11 cellular contexts compared by ENCODE assay signal in the genomic region with DNA sequence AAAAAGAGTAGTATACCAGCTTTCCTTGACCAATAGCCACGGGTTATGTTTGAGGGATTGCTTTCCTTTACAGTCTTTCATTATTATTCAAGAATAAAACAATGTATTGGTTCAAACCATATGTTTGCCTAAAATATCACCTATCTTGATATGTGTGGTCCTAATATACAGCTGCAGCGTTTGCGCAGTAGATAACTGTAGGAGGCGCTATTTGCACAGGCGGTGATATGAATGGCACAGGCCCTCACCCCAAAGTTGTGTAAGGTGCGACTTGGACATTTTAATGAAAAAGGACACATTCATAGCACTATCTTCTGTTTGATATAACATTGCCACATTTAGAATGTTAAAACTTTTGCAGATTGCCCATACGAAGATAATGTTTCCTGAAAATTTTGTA.
A peak's percentile ranks its signal among the peaks of the same experiment; 100 is the strongest.
DNase-seq lines count a peak whose midpoint lies in the region; ATAC-seq and TF ChIP-seq lines count a peak whose summit lies in the region.
"Had no signal": no experiment of that assay in that cellular context is flagged by ENCODE, and none has a peak within 500 bp of the region (broad histone marks: within the 10 kb centered on the region; RNA-seq: fewer than 3 reads in every experiment).

No MANE protein-coding gene starts in this region.

- H3K4me3 Mint-ChIP-seq in Caco-2 (ENCODE audit: unreplicated experiment) = no peak overlapping the region
- H3K4me3 Mint-ChIP-seq: activated CD8-positive, alpha-beta memory T cell treated with anti-CD3 and anti-CD28 coated beads, Interleukin-2, amount 10 ng/mL, durations not matched to agents 7 days and 5 days had no signal

- H3K9me3 ChIP-seq in Caco-2 = no peaks in the 10 kb centered on the region
- no peaks in the 10 kb centered on the region for H3K9me3 ChIP-seq in HCT116 (ENCODE audit: control insufficient read depth in 1 of 2, insufficient read depth in 1 of 2, low read depth in 1 of 2, low read length in 2 of 2)
- H3K9me3 ChIP-seq in NT2/D1 (ENCODE audit: insufficient read depth, low read length) = no peaks in the 10 kb centered on the region

- peaks cover 4% of the 10 kb centered on the region for H3K27me3 Mint-ChIP-seq in Caco-2 (ENCODE audit: insufficient read depth, unreplicated experiment)
- H3K27me3 Mint-ChIP-seq: activated CD8-positive, alpha-beta memory T cell treated with anti-CD3 and anti-CD28 coated beads, Interleukin-2, amount 10 ng/mL, durations not matched to agents 7 days and 5 days had no signal

- H3K9me2 ChIP-seq in HCT116 (ENCODE audit: insufficient read depth) = no peaks in the 10 kb centered on the region

- no peaks in the 10 kb centered on the region for H3K27me3 ChIP-seq in Caco-2 (replicated peaks; ENCODE audit: control insufficient read depth, insufficient read depth, low read length)
- no peaks in the 10 kb centered on the region for H3K27me3 ChIP-seq in HCT116 (ENCODE audit: insufficient read depth, low read length)
- no peaks in the 10 kb centered on the region for H3K27me3 ChIP-seq in NT2/D1 (ENCODE audit: insufficient read depth, insufficient read length)

- H3K4me1 Mint-ChIP-seq in Caco-2 (ENCODE audit: low read depth, unreplicated experiment) = no peaks in the 10 kb centered on the region
- H3K4me1 Mint-ChIP-seq: activated CD8-positive, alpha-beta memory T cell treated with anti-CD3 and anti-CD28 coated beads, Interleukin-2, amount 10 ng/mL, durations not matched to agents 7 days and 5 days had no signal

- peak; percentile 47 for TF ChIP-seq RAD21 in HCT116 (IDR thresholded peaks at IDR 0.05; ENCODE audit: low read depth)

- BruUV-seq in Caco-2 (replicated peaks; lab: Mats Ljungman, UMichigan) = no TSS peak
- no TSS peak for BruUV-seq in HCT116 (replicated peaks; lab: Mats Ljungman, UMichigan)

- no peak overlapping the region for H3K4me2 ChIP-seq in HCT116 (ENCODE audit: low read length)

- no peaks in the 10 kb centered on the region for H3K4me1 ChIP-seq in Caco-2
- H3K4me1 ChIP-seq in HCT116 (ENCODE audit: control insufficient read depth in 1 of 2, insufficient read depth in 2 of 2, low read length in 2 of 2) = no peaks in the 10 kb centered on the region
- H3K4me1 ChIP-seq in NT2/D1 (ENCODE audit: insufficient read depth, insufficient read length) = no peaks in the 10 kb centered on the region
- H3K4me1 ChIP-seq: parathyroid adenoma had no signal

- H3K27ac ChIP-seq in HCT116 (ENCODE audit: low read depth, low read length) = no peak overlapping the region
- H3K27ac ChIP-seq: parathyroid adenoma had no signal

- TF ChIP-seq CTCF in Caco-2 (IDR thresholded peaks at IDR 0.05; ENCODE audit: insufficient read depth in 1 of 2, low read depth in 1 of 2, low read length in 1 of 2, severe bottlenecking in 1 of 2, unreplicated experiment in 1 of 2) = peak in 1 of 2 experiments; percentile 53
- peak; percentile 7 to 72 (median 64); a peak in 4 of 6 replicates for TF ChIP-seq CTCF in HCT116 (IDR thresholded peaks at IDR 0.05 in 2 of 3, conservative IDR thresholded peaks at IDR 0.05 in 1 of 3; ENCODE audit: borderline replicate concordance in 1 of 3, insufficient read depth in 1 of 3, low read depth in 2 of 3, low read length in 2 of 3)

- no peak overlapping the region for H3K4me3 ChIP-seq in Caco-2 (ENCODE audit: low read depth, low read length)
- H3K4me3 ChIP-seq in HCT116 (replicated peaks in 1 of 2; ENCODE audit: low read depth in 1 of 2, low read length in 2 of 2) = no peak overlapping the region
- no peak overlapping the region for H3K4me3 ChIP-seq in NT2/D1 (ENCODE audit: insufficient read length, low read depth)

- H3K9ac ChIP-seq in HCT116 (ENCODE audit: low read length) = no peak overlapping the region
- no peak overlapping the region for H3K9ac ChIP-seq in NT2/D1 (ENCODE audit: insufficient read length, low read depth)
- H3K9ac ChIP-seq: parathyroid adenoma had no signal

- H3K36me3 ChIP-seq in Caco-2 (ENCODE audit: control insufficient read depth, insufficient read depth, low read length) (no peaks in the 10 kb centered on the region), HCT116 (ENCODE audit: control insufficient read depth in 1 of 2, insufficient read depth in 2 of 2, low read length in 2 of 2) (no peaks in the 10 kb centered on the region), NT2/D1 (ENCODE audit: insufficient read depth, insufficient read length, low read length) (no peaks in the 10 kb centered on the region)

- peak; percentile 39 to 46 for DNase-seq in Caco-2
- DNase-seq in HCT116 (ENCODE audit: low read depth, low spot score) = peak; percentile 3
- peak; percentile 39 for DNase-seq in NT2/D1 (ENCODE audit: low read depth, low spot score)
- DNase-seq in iPS DF 19.7 (ENCODE audit: low read depth, low spot score) = peak; percentile 9
- no peak for DNase-seq in NCI-H1048 (lab: John Stamatoyannopoulos, UW)
- DNase-seq: activated CD8-positive, alpha-beta memory T cell treated with anti-CD3 and anti-CD28 coated beads, Interleukin-2, amount 10 ng/mL, durations not matched to agents 7 days and 5 days; DMS153 had no signal

- H3K27ac Mint-ChIP-seq in Caco-2 (ENCODE audit: unreplicated experiment) = no peak overlapping the region
- H3K27ac Mint-ChIP-seq: activated CD8-positive, alpha-beta memory T cell treated with anti-CD3 and anti-CD28 coated beads, Interleukin-2, amount 10 ng/mL, durations not matched to agents 7 days and 5 days had no signal

- no peaks in the 10 kb centered on the region for H3K79me2 ChIP-seq in HCT116 (ENCODE audit: insufficient read depth, low read length)
- H3K79me2 ChIP-seq: parathyroid adenoma had no signal

- no peak overlapping the region for H2AFZ ChIP-seq in HCT116 (ENCODE audit: low read depth, low read length, poor library complexity, severe bottlenecking)
- H2AFZ ChIP-seq: parathyroid adenoma had no signal

- intact Hi-C loops in Caco-2 (cut with micrococcal nuclease; ENCODE audit: unreplicated experiment) (no loop called here), HCT116 (cut with micrococcal nuclease) (no loop called here)

- TF ChIP-seq POLR2A in HCT116 (IDR thresholded peaks at IDR 0.05; ENCODE audit: borderline replicate concordance, extremely low read depth, insufficient read depth, insufficient read length) = no peak

- no peaks in the 10 kb centered on the region for H3K36me3 Mint-ChIP-seq in Caco-2 (ENCODE audit: insufficient read depth, unreplicated experiment)
- H3K36me3 Mint-ChIP-seq: activated CD8-positive, alpha-beta memory T cell treated with anti-CD3 and anti-CD28 coated beads, Interleukin-2, amount 10 ng/mL, durations not matched to agents 7 days and 5 days had no signal

- no peaks in the 10 kb centered on the region for H4K20me1 ChIP-seq in HCT116 (ENCODE audit: insufficient read depth)

- RAD21 ChIA-PET in HCT116 (lab: Charles Lee; ENCODE audit: low non-redundant PET in 1 of 2, low total read pairs in 2 of 2, uncharacterized antibody in 2 of 2, unreplicated experiment in 2 of 2) = no interaction called here

- POLR2A ChIA-PET in Caco-2 (lab: Charles Lee) (no interaction called here), HCT116 (lab: Charles Lee) (no interaction called here)

- no peaks in the 10 kb centered on the region for H3K9me3 Mint-ChIP-seq in Caco-2 (ENCODE audit: unreplicated experiment)

- CTCF ChIA-PET in Caco-2 (lab: Charles Lee) (interaction anchor here (0.6 to 0.7 kb wide), 2 partner anchors 30 to 584 kb away, joined by 3 to 6 read pairs; no protein-coding TSS in a partner anchor), HCT116 (lab: Charles Lee) (no interaction called here)

- ATAC-seq in HCT116 (peak; percentile 71), HG03196 (IDR thresholded peaks at IDR 0.05; ENCODE audit: unreplicated experiment) (no peak), HG03442 (IDR thresholded peaks at IDR 0.05; ENCODE audit: unreplicated experiment) (no peak), GM21381 (IDR thresholded peaks at IDR 0.05; ENCODE audit: unreplicated experiment) (no peak)
- ATAC-seq: activated CD8-positive, alpha-beta memory T cell treated with anti-CD3 and anti-CD28 coated beads, Interleukin-2, amount 10 ng/mL, durations not matched to agents 7 days and 5 days had no signal

TF ChIP-seq in HCT116, 20 proteins besides CTCF, POLR2A, EP300 and RAD21 (continues in another document):
- TF ChIP-seq, protein P1, sequence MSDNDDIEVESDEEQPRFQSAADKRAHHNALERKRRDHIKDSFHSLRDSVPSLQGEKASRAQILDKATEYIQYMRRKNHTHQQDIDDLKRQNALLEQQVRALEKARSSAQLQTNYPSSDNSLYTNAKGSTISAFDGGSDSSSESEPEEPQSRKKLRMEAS (IDR thresholded peaks at IDR 0.05) = no peak
- no peak for TF ChIP-seq TCF7L2 (IDR thresholded peaks at IDR 0.05; ENCODE audit: borderline replicate concordance, extremely low read depth, insufficient read depth, insufficient read length)
- TF ChIP-seq YY1 (IDR thresholded peaks at IDR 0.05; ENCODE audit: extremely low read depth, insufficient replicate concordance, low read depth, low read length) = no peak
- no peak for TF ChIP-seq EZH2phosphoT487 (IDR thresholded peaks at IDR 0.05; ENCODE audit: borderline replicate concordance)
- TF ChIP-seq CBX3 (IDR thresholded peaks at IDR 0.05; ENCODE audit: low read depth) = no peak
- no peak for TF ChIP-seq POLR2AphosphoS5 (IDR thresholded peaks at IDR 0.05; ENCODE audit: low read depth, low read length)
- no peak for TF ChIP-seq ELF1 (IDR thresholded peaks at IDR 0.05; ENCODE audit: borderline replicate concordance, low read depth)
- TF ChIP-seq SRF (IDR thresholded peaks at IDR 0.05; ENCODE audit: low read depth) = no peak
- TF ChIP-seq JUND (IDR thresholded peaks at IDR 0.05) = no peak
- TF ChIP-seq, protein P2, sequence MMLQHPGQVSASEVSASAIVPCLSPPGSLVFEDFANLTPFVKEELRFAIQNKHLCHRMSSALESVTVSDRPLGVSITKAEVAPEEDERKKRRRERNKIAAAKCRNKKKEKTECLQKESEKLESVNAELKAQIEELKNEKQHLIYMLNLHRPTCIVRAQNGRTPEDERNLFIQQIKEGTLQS (IDR thresholded peaks at IDR 0.05) = no peak
